In genomic region chr2:201183373-201183742, GRCh38 we compare ENCODE assay signal across 9 cellular contexts. TPM values are rescaled to one million over a fixed set of nuclear protein-coding genes. Genes with fewer than 3 reads are reported as not detected.
DNase-seq lines count a peak whose midpoint lies in the region; ATAC-seq and TF ChIP-seq lines count a peak whose summit lies in the region.
"Had no signal": no experiment of that assay in that cellular context is flagged by ENCODE, and none has a peak within 500 bp of the region (broad histone marks: within the 10 kb centered on the region; RNA-seq: fewer than 3 reads in every experiment).

No MANE protein-coding gene starts in this region.

- peak overlapping the region; percentile 38; the same call in 1 of the 2 replicates for H3K18ac ChIP-seq in IMR-90 (ENCODE audit: low read depth, low read length)

- peaks cover 26% of the 10 kb centered on the region for H3K36me3 ChIP-seq in BLaER1
- no peaks in the 10 kb centered on the region for H3K36me3 ChIP-seq in IMR-90 (ENCODE audit: control insufficient read depth, insufficient read depth, low read length)
- H3K36me3 ChIP-seq in mucosa of rectum (ENCODE audit: control insufficient read depth in 2 of 2, insufficient read depth in 2 of 2, low read length in 2 of 2), result peaks cover 6 to 16% of the 10 kb centered on the region in 2 donors

- no peaks in the 10 kb centered on the region for H3K79me1 ChIP-seq in IMR-90 (ENCODE audit: low read depth in 1 of 2, low read length in 2 of 2)

- H3K4me2 ChIP-seq in BLaER1 (peak overlapping the region; percentile 59), IMR-90 (ENCODE audit: low read depth, low read length) (no peak overlapping the region)

- H2AK9ac ChIP-seq in IMR-90 (replicated peaks; ENCODE audit: low read depth, low read length, poor library complexity), result no peak overlapping the region

- H3K9me1 ChIP-seq in IMR-90 (ENCODE audit: insufficient read depth, low read length), result no peaks in the 10 kb centered on the region

- H3K4me1 ChIP-seq in BLaER1 (peaks cover 28% of the 10 kb centered on the region), IMR-90 (ENCODE audit: control insufficient read depth, insufficient read depth, low read length) (peaks cover 2% of the 10 kb centered on the region; the same call in 1 of the 2 replicates), mucosa of rectum (ENCODE audit: control insufficient read depth in 2 of 2, insufficient read depth in 2 of 2, low read length in 2 of 2) (peaks cover 10% of the 10 kb centered on the region in 2 donors)

- no peak overlapping the region for H2AK5ac ChIP-seq in IMR-90 (ENCODE audit: low read depth, low read length)

- intact Hi-C loops in IMR-90 (cut with micrococcal nuclease), result loop anchor here (1.0 kb wide), 1 partner anchor 49 kb away; no protein-coding TSS in a partner anchor

- no peak for TF ChIP-seq CTCF in IMR-90 (conservative IDR thresholded peaks at IDR 0.05; ENCODE audit: low read depth, low read length)

- no peak overlapping the region for H3K23ac ChIP-seq in IMR-90 (ENCODE audit: low read depth, low read length)

- no peaks in the 10 kb centered on the region for H4K20me1 ChIP-seq in BLaER1
- no peaks in the 10 kb centered on the region for H4K20me1 ChIP-seq in IMR-90 (ENCODE audit: insufficient read depth, low read length)

- no peak overlapping the region for H2BK20ac ChIP-seq in IMR-90 (ENCODE audit: low read depth, low read length)

- TF ChIP-seq RAD21 in IMR-90 (IDR thresholded peaks at IDR 0.05; ENCODE audit: low read length), result no peak

- in situ Hi-C loops in IMR-90 (cut with MboI; ENCODE audit: low sequenced_read_pairs), result no loop called here

- H4K8ac ChIP-seq in IMR-90 (ENCODE audit: low read depth in 2 of 2, low read length in 2 of 2), result peak overlapping the region in 1 of 2 experiments; percentile 26; a peak in 1 of 4 replicates

- ATAC-seq in IMR-90 (ENCODE audit: low read depth) (no peak), HG03521 (IDR thresholded peaks at IDR 0.05; ENCODE audit: unreplicated experiment) (no peak)

- H2BK5ac ChIP-seq in IMR-90 (ENCODE audit: low read depth, low read length, poor library complexity, severe bottlenecking), result no peak overlapping the region

- no peak overlapping the region for H4K91ac ChIP-seq in IMR-90 (ENCODE audit: insufficient read depth, low read depth, low read length)

- H3K9me3 ChIP-seq in BLaER1 (peaks cover 21% of the 10 kb centered on the region), IMR-90 (ENCODE audit: control insufficient read depth, insufficient read depth, low read length) (peaks cover under 1% of the 10 kb centered on the region; the same call in 1 of the 2 replicates), mucosa of rectum (ENCODE audit: control insufficient read depth in 2 of 2, low read length in 2 of 2) (no peaks in the 10 kb centered on the region)

- H3K14ac ChIP-seq in IMR-90 (replicated peaks; ENCODE audit: low read depth, low read length), result no peak overlapping the region

- peak overlapping the region; percentile 70 for H3K9ac ChIP-seq in BLaER1
- H3K9ac ChIP-seq in IMR-90 (ENCODE audit: low read depth, low read length), result no peak overlapping the region; the same call in 1 of the 2 replicates
- peak overlapping the region; percentile 65 to 89 for H3K9ac ChIP-seq in mucosa of rectum (ENCODE audit: low read depth in 1 of 2, low read length in 2 of 2)

- H3K4me3 ChIP-seq in BLaER1 (peak overlapping the region; percentile 66), IMR-90 (ENCODE audit: insufficient read depth, low read depth, low read length) (no peak overlapping the region), mucosa of rectum (ENCODE audit: low read length in 2 of 2) (peak overlapping the region; percentile 89 to 96)

- dilution Hi-C loops in IMR-90 (cut with HindIII; ENCODE audit: low sequenced_read_pairs, unreplicated experiment), result no loop called here

- H3K27me3 ChIP-seq in BLaER1 (peaks cover 32% of the 10 kb centered on the region), IMR-90 (ENCODE audit: control insufficient read depth, insufficient read depth, low read length) (peaks cover 2% of the 10 kb centered on the region; the same call in 1 of the 2 replicates), mucosa of rectum (ENCODE audit: control insufficient read depth in 2 of 2, insufficient read depth in 2 of 2, low read length in 2 of 2) (no peaks in the 10 kb centered on the region)

- no peak overlapping the region for H3K4ac ChIP-seq in IMR-90 (ENCODE audit: low read depth, low read length)

- H3K27ac ChIP-seq in BLaER1, result peak overlapping the region; percentile 55
- no peak overlapping the region for H3K27ac ChIP-seq in IMR-90 (ENCODE audit: insufficient read depth, low read length)
- H3K27ac ChIP-seq in caudate nucleus (ENCODE audit: low read depth, low read length), result peak overlapping the region; percentile 37
- H3K27ac ChIP-seq in mucosa of rectum (ENCODE audit: low read depth in 2 of 2, low read length in 2 of 2), result peak overlapping the region; percentile 77 to 89

- H2BK15ac ChIP-seq in IMR-90 (ENCODE audit: low read depth, low read length), result no peak overlapping the region

- no peak for TF ChIP-seq POLR2A in IMR-90 (IDR thresholded peaks at IDR 0.05; ENCODE audit: low read depth, low read length)

- no CpG with 5 or more reads among the region's 4 CpGs for WGBS in IMR-90 (ENCODE audit: extremely low coverage in 2 of 2, insufficient read length in 1 of 2), 2 experiments

- CTCF ChIA-PET in IMR-90 (lab: Yijun Ruan, JAX), result interaction anchor here (0.6 to 0.9 kb wide), 3 partner anchors 12 to 49 kb away, joined by 3 to 6 read pairs (median 4); no protein-coding TSS in a partner anchor

- peak overlapping the region; percentile 88; the same call in 1 of the 2 replicates for H4K5ac ChIP-seq in IMR-90 (ENCODE audit: low read depth, low read length)

- H2BK120ac ChIP-seq in IMR-90 (ENCODE audit: low read depth, low read length), result no peak overlapping the region

- no peak overlapping the region for H2AFZ ChIP-seq in IMR-90 (replicated peaks; ENCODE audit: low read length, poor library complexity)

- no TSS peak for BruUV-seq in IMR-90 (replicated peaks; lab: Mats Ljungman, UMichigan)

- DNase-seq in IMR-90, result no peak
- no peak for DNase-seq in caudate nucleus (lab: John Stamatoyannopoulos, UW)
- no peak for DNase-seq in NCI-H748 (lab: John Stamatoyannopoulos, UW; ENCODE audit: unreplicated experiment)
- no peak for DNase-seq in activated gamma-delta T cell (lab: John Stamatoyannopoulos, UW)
- no peak for DNase-seq in H4 (ENCODE audit: low spot score)
- DNase-seq: NCI-H1436 treated with DMSO at 0.1 percent for 48 hours had no signal

- H3K56ac ChIP-seq in IMR-90 (ENCODE audit: extremely low read depth, insufficient read depth, low read length), result no peak overlapping the region

- POLR2A ChIA-PET in IMR-90 (lab: Charles Lee; ENCODE audit: unreplicated experiment), result no interaction called here

TF ChIP-seq in IMR-90, 13 proteins besides CTCF, POLR2A, EP300 and RAD21:
- TF ChIP-seq CEBPB (IDR thresholded peaks at IDR 0.05; ENCODE audit: low read depth, low read length) (no peak), ELK1 (IDR thresholded peaks at IDR 0.05; ENCODE audit: borderline replicate concordance, low read depth, low read length) (no peak), RFX5 (IDR thresholded peaks at IDR 0.05; ENCODE audit: low read depth, low read length) (no peak), USF2 (IDR thresholded peaks at IDR 0.05; ENCODE audit: low read depth, low read length) (no peak), NFE2L2 (IDR thresholded peaks at IDR 0.05; ENCODE audit: low read depth, low read length) (no peak), SMC3 (IDR thresholded peaks at IDR 0.05; ENCODE audit: low read depth, low read length) (no peak), MXI1 (IDR thresholded peaks at IDR 0.05; ENCODE audit: borderline replicate concordance, low read depth, low read length) (no peak), RCOR1 (IDR thresholded peaks at IDR 0.05; ENCODE audit: insufficient replicate concordance, low read length) (no peak), BHLHE40 (IDR thresholded peaks at IDR 0.05; ENCODE audit: low read depth, low read length) (no peak), CHD1 (IDR thresholded peaks at IDR 0.05; ENCODE audit: low read depth, low read length) (no peak), MAFK (IDR thresholded peaks at IDR 0.05; ENCODE audit: low read depth, low read length) (no peak), FOS (IDR thresholded peaks at IDR 0.05; ENCODE audit: low read depth, low read length) (no peak), MAZ (IDR thresholded peaks at IDR 0.05; ENCODE audit: borderline replicate concordance, low read depth, low read length) (no peak)

RNA-seq across cellular contexts. Expression of gene CASP10, which starts 0.4 kb away (rescaled TPM):
- 0.28 and 0.90 TPM in 2 replicates for total RNA-seq in IMR-90 (2012; rRNA removed)
- 0.12 and 0.13 TPM in 2 replicates for polyA plus RNA-seq in IMR-90 (2012; rRNA removed)
- 0.11 TPM in 1 of 2 replicates, not detected in the other for polyA plus RNA-seq in IMR-90 (2012; cell fraction: cytosol; rRNA removed)
- polyA plus RNA-seq in IMR-90 (2012; cell fraction: nucleus; rRNA removed; ENCODE audit: low replicate concordance), result 0.24 and 0.32 TPM in 2 replicates
- 1.0 and 1.2 TPM in 2 replicates for total RNA-seq in H4 (2014; rRNA removed; shearing (Covaris generic))
